2 cellular contexts compared by ENCODE assay signal in the genomic region with DNA sequence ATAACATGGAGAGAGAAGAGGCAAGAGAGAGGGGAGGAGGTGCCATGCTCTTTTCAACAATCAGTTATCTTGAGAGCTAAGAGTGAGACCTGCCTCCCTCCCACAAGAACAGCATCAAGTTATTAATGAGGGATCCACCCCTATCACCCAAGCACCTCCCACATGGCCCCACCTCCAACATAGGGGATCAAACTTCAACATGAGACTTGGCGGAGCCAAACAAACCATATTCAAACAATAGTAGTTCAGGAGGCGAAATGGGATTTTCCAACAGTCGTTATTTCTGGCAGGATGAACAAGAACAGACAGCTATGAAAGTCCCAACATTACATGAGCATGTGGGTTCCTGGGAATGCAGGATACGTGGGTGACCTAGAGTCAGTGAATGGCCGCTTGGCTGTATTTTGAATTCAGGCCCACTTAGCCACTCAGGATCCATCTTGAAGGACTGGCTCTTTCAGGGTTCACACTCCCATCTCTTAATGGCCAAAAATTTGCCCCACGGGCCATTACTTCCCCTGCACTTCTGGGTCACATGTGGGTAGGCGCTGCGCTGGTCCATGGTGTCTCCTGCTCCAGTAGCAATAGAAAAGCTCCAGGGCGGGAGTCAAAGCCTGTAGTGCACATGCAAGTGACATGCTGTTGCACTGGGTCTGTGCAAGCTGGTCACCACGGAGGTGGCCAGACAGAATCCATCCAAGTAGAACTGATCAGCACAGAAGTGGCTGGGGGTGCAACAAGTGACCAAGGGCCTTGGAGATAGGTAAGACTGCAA.
TF ChIP-seq lines count a peak whose summit lies in the region.

No MANE protein-coding gene starts in this region.

TF ChIP-seq in HEK293, 187 proteins besides CTCF, POLR2A, EP300 and RAD21:
- TF ChIP-seq ZNF658 (tag by site-specific recombination; IDR thresholded peaks at IDR 0.05) (no peak), ZNF211 (tag by site-specific recombination; IDR thresholded peaks at IDR 0.05; ENCODE audit: low read depth) (no peak), SCRT2 (tag by site-specific recombination; IDR thresholded peaks at IDR 0.05) (peak; percentile 80), EGR2 (tag by site-specific recombination; IDR thresholded peaks at IDR 0.05; ENCODE audit: low read depth) (peak; percentile 68; the same call in 1 of the 2 replicates), ZNF302 (tag by site-specific recombination; IDR thresholded peaks at IDR 0.05; ENCODE audit: low read depth) (no peak), ZNF341 (tag by site-specific recombination; IDR thresholded peaks at IDR 0.05; ENCODE audit: low read depth) (0 out of 2 replicates have a peak, but pooled peaks have one; percentile 9), ZNF16 (tag by site-specific recombination; IDR thresholded peaks at IDR 0.05; ENCODE audit: low read depth) (no peak)
- TF ChIP-seq, protein P1, sequence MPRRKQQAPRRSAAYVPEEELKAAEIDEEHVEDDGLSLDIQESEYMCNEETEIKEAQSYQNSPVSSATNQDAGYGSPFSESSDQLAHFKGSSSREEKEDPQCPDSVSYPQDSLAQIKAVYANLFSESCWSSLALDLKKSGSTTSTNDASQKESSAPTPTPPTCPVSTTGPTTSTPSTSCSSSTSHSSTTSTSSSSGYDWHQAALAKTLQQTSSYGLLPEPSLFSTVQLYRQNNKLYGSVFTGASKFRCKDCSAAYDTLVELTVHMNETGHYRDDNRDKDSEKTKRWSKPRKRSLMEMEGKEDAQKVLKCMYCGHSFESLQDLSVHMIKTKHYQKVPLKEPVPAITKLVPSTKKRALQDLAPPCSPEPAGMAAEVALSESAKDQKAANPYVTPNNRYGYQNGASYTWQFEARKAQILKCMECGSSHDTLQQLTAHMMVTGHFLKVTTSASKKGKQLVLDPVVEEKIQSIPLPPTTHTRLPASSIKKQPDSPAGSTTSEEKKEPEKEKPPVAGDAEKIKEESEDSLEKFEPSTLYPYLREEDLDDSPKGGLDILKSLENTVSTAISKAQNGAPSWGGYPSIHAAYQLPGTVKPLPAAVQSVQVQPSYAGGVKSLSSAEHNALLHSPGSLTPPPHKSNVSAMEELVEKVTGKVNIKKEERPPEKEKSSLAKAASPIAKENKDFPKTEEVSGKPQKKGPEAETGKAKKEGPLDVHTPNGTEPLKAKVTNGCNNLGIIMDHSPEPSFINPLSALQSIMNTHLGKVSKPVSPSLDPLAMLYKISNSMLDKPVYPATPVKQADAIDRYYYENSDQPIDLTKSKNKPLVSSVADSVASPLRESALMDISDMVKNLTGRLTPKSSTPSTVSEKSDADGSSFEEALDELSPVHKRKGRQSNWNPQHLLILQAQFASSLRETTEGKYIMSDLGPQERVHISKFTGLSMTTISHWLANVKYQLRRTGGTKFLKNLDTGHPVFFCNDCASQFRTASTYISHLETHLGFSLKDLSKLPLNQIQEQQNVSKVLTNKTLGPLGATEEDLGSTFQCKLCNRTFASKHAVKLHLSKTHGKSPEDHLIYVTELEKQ (tag by site-specific recombination; IDR thresholded peaks at IDR 0.05; ENCODE audit: borderline replicate concordance): no peak
- TF ChIP-seq, protein P2, sequence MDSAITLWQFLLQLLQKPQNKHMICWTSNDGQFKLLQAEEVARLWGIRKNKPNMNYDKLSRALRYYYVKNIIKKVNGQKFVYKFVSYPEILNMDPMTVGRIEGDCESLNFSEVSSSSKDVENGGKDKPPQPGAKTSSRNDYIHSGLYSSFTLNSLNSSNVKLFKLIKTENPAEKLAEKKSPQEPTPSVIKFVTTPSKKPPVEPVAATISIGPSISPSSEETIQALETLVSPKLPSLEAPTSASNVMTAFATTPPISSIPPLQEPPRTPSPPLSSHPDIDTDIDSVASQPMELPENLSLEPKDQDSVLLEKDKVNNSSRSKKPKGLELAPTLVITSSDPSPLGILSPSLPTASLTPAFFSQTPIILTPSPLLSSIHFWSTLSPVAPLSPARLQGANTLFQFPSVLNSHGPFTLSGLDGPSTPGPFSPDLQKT (IDR thresholded peaks at IDR 0.05; ENCODE audit: borderline replicate concordance, low read depth, low read length): no peak
- TF ChIP-seq, protein P3, sequence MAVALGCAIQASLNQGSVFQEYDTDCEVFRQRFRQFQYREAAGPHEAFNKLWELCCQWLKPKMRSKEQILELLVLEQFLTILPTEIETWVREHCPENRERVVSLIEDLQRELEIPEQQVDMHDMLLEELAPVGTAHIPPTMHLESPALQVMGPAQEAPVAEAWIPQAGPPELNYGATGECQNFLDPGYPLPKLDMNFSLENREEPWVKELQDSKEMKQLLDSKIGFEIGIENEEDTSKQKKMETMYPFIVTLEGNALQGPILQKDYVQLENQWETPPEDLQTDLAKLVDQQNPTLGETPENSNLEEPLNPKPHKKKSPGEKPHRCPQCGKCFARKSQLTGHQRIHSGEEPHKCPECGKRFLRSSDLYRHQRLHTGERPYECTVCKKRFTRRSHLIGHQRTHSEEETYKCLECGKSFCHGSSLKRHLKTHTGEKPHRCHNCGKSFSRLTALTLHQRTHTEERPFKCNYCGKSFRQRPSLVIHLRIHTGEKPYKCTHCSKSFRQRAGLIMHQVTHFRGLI (tag by site-specific recombination; IDR thresholded peaks at IDR 0.05): no peak

TF ChIP-seq in HepG2, 621 proteins besides CTCF, POLR2A, EP300 and RAD21 (continues in another document):
- TF ChIP-seq, protein P4, sequence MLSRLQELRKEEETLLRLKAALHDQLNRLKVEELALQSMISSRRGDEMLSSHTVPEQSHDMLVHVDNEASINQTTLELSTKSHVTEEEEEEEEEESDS (CRISPR knock-in tag; IDR thresholded peaks at IDR 0.05; ENCODE audit: borderline replicate concordance): no peak
- TF ChIP-seq, protein P5, sequence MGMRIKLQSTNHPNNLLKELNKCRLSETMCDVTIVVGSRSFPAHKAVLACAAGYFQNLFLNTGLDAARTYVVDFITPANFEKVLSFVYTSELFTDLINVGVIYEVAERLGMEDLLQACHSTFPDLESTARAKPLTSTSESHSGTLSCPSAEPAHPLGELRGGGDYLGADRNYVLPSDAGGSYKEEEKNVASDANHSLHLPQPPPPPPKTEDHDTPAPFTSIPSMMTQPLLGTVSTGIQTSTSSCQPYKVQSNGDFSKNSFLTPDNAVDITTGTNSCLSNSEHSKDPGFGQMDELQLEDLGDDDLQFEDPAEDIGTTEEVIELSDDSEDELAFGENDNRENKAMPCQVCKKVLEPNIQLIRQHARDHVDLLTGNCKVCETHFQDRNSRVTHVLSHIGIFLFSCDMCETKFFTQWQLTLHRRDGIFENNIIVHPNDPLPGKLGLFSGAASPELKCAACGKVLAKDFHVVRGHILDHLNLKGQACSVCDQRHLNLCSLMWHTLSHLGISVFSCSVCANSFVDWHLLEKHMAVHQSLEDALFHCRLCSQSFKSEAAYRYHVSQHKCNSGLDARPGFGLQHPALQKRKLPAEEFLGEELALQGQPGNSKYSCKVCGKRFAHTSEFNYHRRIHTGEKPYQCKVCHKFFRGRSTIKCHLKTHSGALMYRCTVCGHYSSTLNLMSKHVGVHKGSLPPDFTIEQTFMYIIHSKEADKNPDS (CRISPR knock-in tag; IDR thresholded peaks at IDR 0.05): no peak
- TF ChIP-seq, protein P6, sequence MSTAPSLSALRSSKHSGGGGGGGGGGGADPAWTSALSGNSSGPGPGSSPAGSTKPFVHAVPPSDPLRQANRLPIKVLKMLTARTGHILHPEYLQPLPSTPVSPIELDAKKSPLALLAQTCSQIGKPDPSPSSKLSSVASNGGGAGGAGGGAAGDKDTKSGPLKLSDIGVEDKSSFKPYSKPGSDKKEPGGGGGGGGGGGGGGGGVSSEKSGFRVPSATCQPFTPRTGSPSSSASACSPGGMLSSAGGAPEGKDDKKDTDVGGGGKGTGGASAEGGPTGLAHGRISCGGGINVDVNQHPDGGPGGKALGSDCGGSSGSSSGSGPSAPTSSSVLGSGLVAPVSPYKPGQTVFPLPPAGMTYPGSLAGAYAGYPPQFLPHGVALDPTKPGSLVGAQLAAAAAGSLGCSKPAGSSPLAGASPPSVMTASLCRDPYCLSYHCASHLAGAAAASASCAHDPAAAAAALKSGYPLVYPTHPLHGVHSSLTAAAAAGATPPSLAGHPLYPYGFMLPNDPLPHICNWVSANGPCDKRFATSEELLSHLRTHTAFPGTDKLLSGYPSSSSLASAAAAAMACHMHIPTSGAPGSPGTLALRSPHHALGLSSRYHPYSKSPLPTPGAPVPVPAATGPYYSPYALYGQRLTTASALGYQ (CRISPR knock-in tag; IDR thresholded peaks at IDR 0.05): no peak
- TF ChIP-seq SMC3 (IDR thresholded peaks at IDR 0.05; ENCODE audit: low read length): no peak
- no peak for TF ChIP-seq ZNF382 (CRISPR knock-in tag; IDR thresholded peaks at IDR 0.05; ENCODE audit: borderline replicate concordance)
- no peak for TF ChIP-seq HNRNPK (IDR thresholded peaks at IDR 0.05; ENCODE audit: low read depth, low read length, poor library complexity, severe bottlenecking)
- TF ChIP-seq ZNF761 (CRISPR knock-in tag; conservative IDR thresholded peaks at IDR 0.05): no peak
- TF ChIP-seq MIXL1 (CRISPR knock-in tag; IDR thresholded peaks at IDR 0.05): no peak
- TF ChIP-seq HDAC6 (IDR thresholded peaks at IDR 0.05; ENCODE audit: low read depth, low read length): no peak
- TF ChIP-seq CEBPG (CRISPR knock-in tag; IDR thresholded peaks at IDR 0.05): no peak
- no peak for TF ChIP-seq FOXK2 (IDR thresholded peaks at IDR 0.05)
- no peak for TF ChIP-seq DMAP1 (CRISPR knock-in tag; IDR thresholded peaks at IDR 0.05)
- TF ChIP-seq FOXA3 (CRISPR knock-in tag; IDR thresholded peaks at IDR 0.05): peak; percentile 16; the same call in 1 of the 2 replicates
- TF ChIP-seq ZNF569 (CRISPR knock-in tag; IDR thresholded peaks at IDR 0.05; ENCODE audit: borderline replicate concordance): no peak
- TF ChIP-seq, protein P7, sequence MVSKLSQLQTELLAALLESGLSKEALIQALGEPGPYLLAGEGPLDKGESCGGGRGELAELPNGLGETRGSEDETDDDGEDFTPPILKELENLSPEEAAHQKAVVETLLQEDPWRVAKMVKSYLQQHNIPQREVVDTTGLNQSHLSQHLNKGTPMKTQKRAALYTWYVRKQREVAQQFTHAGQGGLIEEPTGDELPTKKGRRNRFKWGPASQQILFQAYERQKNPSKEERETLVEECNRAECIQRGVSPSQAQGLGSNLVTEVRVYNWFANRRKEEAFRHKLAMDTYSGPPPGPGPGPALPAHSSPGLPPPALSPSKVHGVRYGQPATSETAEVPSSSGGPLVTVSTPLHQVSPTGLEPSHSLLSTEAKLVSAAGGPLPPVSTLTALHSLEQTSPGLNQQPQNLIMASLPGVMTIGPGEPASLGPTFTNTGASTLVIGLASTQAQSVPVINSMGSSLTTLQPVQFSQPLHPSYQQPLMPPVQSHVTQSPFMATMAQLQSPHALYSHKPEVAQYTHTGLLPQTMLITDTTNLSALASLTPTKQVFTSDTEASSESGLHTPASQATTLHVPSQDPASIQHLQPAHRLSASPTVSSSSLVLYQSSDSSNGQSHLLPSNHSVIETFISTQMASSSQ (IDR thresholded peaks at IDR 0.05; ENCODE audit: low read depth): no peak
- TF ChIP-seq, protein P7 (CRISPR knock-in tag; IDR thresholded peaks at IDR 0.05; ENCODE audit: borderline replicate concordance): no peak
- no peak for TF ChIP-seq KAT2B (IDR thresholded peaks at IDR 0.05; ENCODE audit: borderline replicate concordance, low read depth, low read length)
- no peak for TF ChIP-seq CHD2 (IDR thresholded peaks at IDR 0.05; ENCODE audit: low read depth, low read length)
- TF ChIP-seq SOX6 (IDR thresholded peaks at IDR 0.05): no peak
- 0 out of 2 replicates have a peak, but pooled peaks have one; percentile 23 for TF ChIP-seq SOX6 (CRISPR knock-in tag; IDR thresholded peaks at IDR 0.05)
- TF ChIP-seq, protein P8, sequence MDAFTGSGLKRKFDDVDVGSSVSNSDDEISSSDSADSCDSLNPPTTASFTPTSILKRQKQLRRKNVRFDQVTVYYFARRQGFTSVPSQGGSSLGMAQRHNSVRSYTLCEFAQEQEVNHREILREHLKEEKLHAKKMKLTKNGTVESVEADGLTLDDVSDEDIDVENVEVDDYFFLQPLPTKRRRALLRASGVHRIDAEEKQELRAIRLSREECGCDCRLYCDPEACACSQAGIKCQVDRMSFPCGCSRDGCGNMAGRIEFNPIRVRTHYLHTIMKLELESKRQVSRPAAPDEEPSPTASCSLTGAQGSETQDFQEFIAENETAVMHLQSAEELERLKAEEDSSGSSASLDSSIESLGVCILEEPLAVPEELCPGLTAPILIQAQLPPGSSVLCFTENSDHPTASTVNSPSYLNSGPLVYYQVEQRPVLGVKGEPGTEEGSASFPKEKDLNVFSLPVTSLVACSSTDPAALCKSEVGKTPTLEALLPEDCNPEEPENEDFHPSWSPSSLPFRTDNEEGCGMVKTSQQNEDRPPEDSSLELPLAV (CRISPR knock-in tag; conservative IDR thresholded peaks at IDR 0.05; ENCODE audit: low read depth): no peak
- no peak for TF ChIP-seq KLF15 (CRISPR knock-in tag; IDR thresholded peaks at IDR 0.05; ENCODE audit: borderline replicate concordance)
- TF ChIP-seq, protein P9, sequence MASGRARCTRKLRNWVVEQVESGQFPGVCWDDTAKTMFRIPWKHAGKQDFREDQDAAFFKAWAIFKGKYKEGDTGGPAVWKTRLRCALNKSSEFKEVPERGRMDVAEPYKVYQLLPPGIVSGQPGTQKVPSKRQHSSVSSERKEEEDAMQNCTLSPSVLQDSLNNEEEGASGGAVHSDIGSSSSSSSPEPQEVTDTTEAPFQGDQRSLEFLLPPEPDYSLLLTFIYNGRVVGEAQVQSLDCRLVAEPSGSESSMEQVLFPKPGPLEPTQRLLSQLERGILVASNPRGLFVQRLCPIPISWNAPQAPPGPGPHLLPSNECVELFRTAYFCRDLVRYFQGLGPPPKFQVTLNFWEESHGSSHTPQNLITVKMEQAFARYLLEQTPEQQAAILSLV (CRISPR knock-in tag; IDR thresholded peaks at IDR 0.05; ENCODE audit: borderline replicate concordance): no peak
- TF ChIP-seq MEIS1 (CRISPR knock-in tag; IDR thresholded peaks at IDR 0.05; ENCODE audit: borderline replicate concordance): no peak
- no peak for TF ChIP-seq ISL2 (CRISPR knock-in tag; IDR thresholded peaks at IDR 0.05)
- TF ChIP-seq, protein P10, sequence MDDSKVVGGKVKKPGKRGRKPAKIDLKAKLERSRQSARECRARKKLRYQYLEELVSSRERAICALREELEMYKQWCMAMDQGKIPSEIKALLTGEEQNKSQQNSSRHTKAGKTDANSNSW (CRISPR knock-in tag; IDR thresholded peaks at IDR 0.05; ENCODE audit: borderline replicate concordance): no peak
